22 cellular contexts compared by ENCODE assay signal in the genomic region with DNA sequence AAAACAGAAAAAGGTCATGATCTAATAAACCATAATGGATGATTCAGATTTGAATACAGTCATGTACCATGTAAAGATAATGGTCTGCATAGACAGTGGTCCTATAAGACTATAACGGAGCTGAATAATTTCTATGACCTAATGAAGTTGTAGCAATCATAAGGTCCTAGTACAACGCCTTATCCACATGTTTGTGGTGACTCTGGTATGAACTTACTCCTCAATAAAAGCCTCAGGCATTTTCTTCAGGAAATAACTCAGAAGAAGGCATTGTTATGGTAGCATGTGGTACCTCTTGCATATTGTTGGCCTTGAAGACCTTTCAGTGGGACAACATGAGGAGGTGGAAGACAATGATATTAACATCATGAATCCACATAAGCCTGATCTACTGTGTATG.
DNase-seq lines count a peak whose midpoint lies in the region; ATAC-seq, FAIRE-seq and TF ChIP-seq lines count a peak whose summit lies in the region.
"Had no signal": no experiment of that assay in that cellular context is flagged by ENCODE, and none has a peak within 500 bp of the region (broad histone marks: within the 10 kb centered on the region; RNA-seq: fewer than 3 reads in every experiment).

No MANE protein-coding gene starts in this region.

- no peak overlapping the region for H2BK15ac ChIP-seq in mesenchymal stem cell (ENCODE audit: low read depth, poor library complexity, severe bottlenecking)

- H3K4me3 Mint-ChIP-seq in WTC11: no peak overlapping the region
- H3K4me3 Mint-ChIP-seq in activated naive CD8-positive, alpha-beta T cell treated with anti-CD3 and anti-CD28 coated beads for 36 hours: no peak overlapping the region
- H3K4me3 Mint-ChIP-seq: CD8-positive, alpha-beta memory T cell; HFFc6 had no signal

- H3K36me3 ChIP-seq in adipocyte (ENCODE audit: control insufficient read depth, insufficient read depth, low read length, severe bottlenecking) (no peaks in the 10 kb centered on the region), mesenchymal stem cell (ENCODE audit: control insufficient read depth in 1 of 2, insufficient read depth in 2 of 2, low read depth in 1 of 2, low read length in 2 of 2) (no peaks in the 10 kb centered on the region)
- H3K36me3 ChIP-seq: BLaER1 treated with 17β-estradiol and CSF1 and Interleukin-3, amounts not matched to agents 10 nM and 100 nM had no signal

- H3K4me1 ChIP-seq in adipocyte (ENCODE audit: control insufficient read depth, insufficient read depth, low read length) (no peaks in the 10 kb centered on the region), mesenchymal stem cell (ENCODE audit: control insufficient read depth, insufficient read depth, low read depth, low read length) (no peaks in the 10 kb centered on the region)

- peaks cover 2% of the 10 kb centered on the region; the same call in 1 of the 2 replicates for H3K4me1 Mint-ChIP-seq in WTC11
- H3K4me1 Mint-ChIP-seq in activated naive CD8-positive, alpha-beta T cell treated with anti-CD3 and anti-CD28 coated beads for 36 hours: no peaks in the 10 kb centered on the region
- H3K4me1 Mint-ChIP-seq: CD8-positive, alpha-beta memory T cell had no signal

- DNase-seq in EL: peak; percentile 0
- DNase-seq in adipocyte (ENCODE audit: low read depth): peak; percentile 0
- peak; percentile 1 for DNase-seq in choroid plexus epithelial cell (ENCODE audit: low read depth)
- peak; percentile 14 for DNase-seq in mesenchymal stem cell
- DNase-seq in WTC11 (ENCODE audit: low spot score): no peak
- no peak for DNase-seq in GM12892 (ENCODE audit: insufficient read length)
- DNase-seq in activated naive CD8-positive, alpha-beta T cell treated with anti-CD3 and anti-CD28 coated beads for 36 hours: no peak
- DNase-seq: CD8-positive, alpha-beta memory T cell; DMS79; GF-D8; GOT3; HFFc6; IMR-90; Karpas-422; NCI-H1105; NCI-H1694; NCI-H2107; NCI-H226; NCI-H524 treated with DMSO at 0.1 percent for 48 hours had no signal

- TF ChIP-seq CTCF in choroid plexus epithelial cell (conservative IDR thresholded peaks at IDR 0.05; ENCODE audit: low read depth, low read length) (no peak), WTC11 (IDR thresholded peaks at IDR 0.05) (no peak)

- H3K9me3 ChIP-seq in adipocyte (ENCODE audit: control insufficient read depth, low read length) (no peaks in the 10 kb centered on the region), mesenchymal stem cell (ENCODE audit: control insufficient read depth, low read length) (no peaks in the 10 kb centered on the region)
- H3K9me3 ChIP-seq: BLaER1 treated with 17β-estradiol and CSF1 and Interleukin-3, amounts not matched to agents 10 nM and 100 nM had no signal

- FAIRE-seq in GM12892 (lab: Jason Lieb, UNC): no peak
- FAIRE-seq: D721Med, GM12891 had no signal

- H3K4me2 ChIP-seq in mesenchymal stem cell (ENCODE audit: low read length, poor library complexity, severe bottlenecking): no peak overlapping the region
- H3K4me2 ChIP-seq: BLaER1 treated with 17β-estradiol and CSF1 and Interleukin-3, amounts not matched to agents 10 nM and 100 nM had no signal

- no peak overlapping the region for H4K91ac ChIP-seq in mesenchymal stem cell (ENCODE audit: low read length)

- H3K27ac Mint-ChIP-seq in WTC11: no peak overlapping the region
- no peak overlapping the region for H3K27ac Mint-ChIP-seq in activated naive CD8-positive, alpha-beta T cell treated with anti-CD3 and anti-CD28 coated beads for 36 hours
- H3K27ac Mint-ChIP-seq: CD8-positive, alpha-beta memory T cell; HFFc6 had no signal

- no peak overlapping the region for H4K8ac ChIP-seq in mesenchymal stem cell (ENCODE audit: low read length)

- no peak for TF ChIP-seq POLR2A in GM12892 (IDR thresholded peaks at IDR 0.05; ENCODE audit: low read depth, low read length)

- POLR2A ChIA-PET in WTC11 (lab: Charles Lee): no interaction called here

- H3K27me3 ChIP-seq in adipocyte (replicated peaks; ENCODE audit: control insufficient read depth, insufficient read depth, low read length) (no peaks in the 10 kb centered on the region), mesenchymal stem cell (ENCODE audit: control insufficient read depth in 1 of 2, insufficient read depth in 1 of 2, low read length in 2 of 2) (no peaks in the 10 kb centered on the region)
- H3K27me3 ChIP-seq: BLaER1 treated with 17β-estradiol and CSF1 and Interleukin-3, amounts not matched to agents 10 nM and 100 nM had no signal

- H3K27me3 Mint-ChIP-seq in WTC11 (ENCODE audit: low read depth): no peaks in the 10 kb centered on the region
- no peaks in the 10 kb centered on the region for H3K27me3 Mint-ChIP-seq in activated naive CD8-positive, alpha-beta T cell treated with anti-CD3 and anti-CD28 coated beads for 36 hours

- no peaks in the 10 kb centered on the region for H3K79me1 ChIP-seq in mesenchymal stem cell (replicated peaks; ENCODE audit: low read length, poor library complexity, severe bottlenecking)

- H3K36me3 Mint-ChIP-seq in WTC11: peaks cover 4% of the 10 kb centered on the region; the same call in 1 of the 2 replicates
- no peaks in the 10 kb centered on the region for H3K36me3 Mint-ChIP-seq in activated naive CD8-positive, alpha-beta T cell treated with anti-CD3 and anti-CD28 coated beads for 36 hours
- H3K36me3 Mint-ChIP-seq: CD8-positive, alpha-beta memory T cell had no signal

- no peak overlapping the region for H2BK120ac ChIP-seq in mesenchymal stem cell (ENCODE audit: low read depth, low read length)

- peaks cover 21% of the 10 kb centered on the region for H3K9me3 Mint-ChIP-seq in WTC11
- H3K9me3 Mint-ChIP-seq in activated naive CD8-positive, alpha-beta T cell treated with anti-CD3 and anti-CD28 coated beads for 36 hours: no peaks in the 10 kb centered on the region

- H2AFZ ChIP-seq in mesenchymal stem cell (ENCODE audit: low read depth, low read length): no peak overlapping the region

- ATAC-seq in WTC11: no peak

- H3K27ac ChIP-seq in mesenchymal stem cell (ENCODE audit: low read length, poor library complexity, severe bottlenecking): no peak overlapping the region
- H3K27ac ChIP-seq: BLaER1 treated with 17β-estradiol and CSF1 and Interleukin-3, amounts not matched to agents 10 nM and 100 nM had no signal

- no peak overlapping the region for H2BK5ac ChIP-seq in mesenchymal stem cell (ENCODE audit: low read depth, low read length, poor library complexity, severe bottlenecking)

- no peak overlapping the region for H2BK12ac ChIP-seq in mesenchymal stem cell (ENCODE audit: low read length in 2 of 2)

- no peak overlapping the region for H2AK5ac ChIP-seq in mesenchymal stem cell (ENCODE audit: low read length, severe bottlenecking)

- no peak overlapping the region for H3K14ac ChIP-seq in mesenchymal stem cell (ENCODE audit: low read length in 2 of 2)

- WGBS in mesenchymal stem cell: 17% methylated on average over 1 of the region's 2 CpGs

- no peak overlapping the region for H3K23ac ChIP-seq in mesenchymal stem cell (ENCODE audit: low read length in 2 of 2)

- H3K4me3 ChIP-seq in adipocyte (ENCODE audit: low read length) (no peak overlapping the region), choroid plexus epithelial cell (ENCODE audit: low read depth, low read length) (no peak overlapping the region), mesenchymal stem cell (ENCODE audit: insufficient read depth in 1 of 2, low read depth in 1 of 2, low read length in 2 of 2) (no peak overlapping the region)
- H3K4me3 ChIP-seq: BLaER1 treated with 17β-estradiol and CSF1 and Interleukin-3, amounts not matched to agents 10 nM and 100 nM had no signal

- CTCF ChIA-PET in WTC11 (lab: Charles Lee): no interaction called here

- no peak overlapping the region for H3K4ac ChIP-seq in mesenchymal stem cell (ENCODE audit: low read depth in 1 of 2, low read length in 2 of 2)

- no peak overlapping the region for H3K18ac ChIP-seq in mesenchymal stem cell (ENCODE audit: low read depth in 1 of 2, low read length in 2 of 2)

- H3K9ac ChIP-seq in adipocyte (ENCODE audit: low read length) (no peak overlapping the region), mesenchymal stem cell (ENCODE audit: low read length) (no peak overlapping the region)
- H3K9ac ChIP-seq: BLaER1 treated with 17β-estradiol and CSF1 and Interleukin-3, amounts not matched to agents 10 nM and 100 nM had no signal

TF ChIP-seq in WTC11, 78 proteins besides CTCF, POLR2A, EP300 and RAD21 (continues in another document):
- TF ChIP-seq, protein P1, sequence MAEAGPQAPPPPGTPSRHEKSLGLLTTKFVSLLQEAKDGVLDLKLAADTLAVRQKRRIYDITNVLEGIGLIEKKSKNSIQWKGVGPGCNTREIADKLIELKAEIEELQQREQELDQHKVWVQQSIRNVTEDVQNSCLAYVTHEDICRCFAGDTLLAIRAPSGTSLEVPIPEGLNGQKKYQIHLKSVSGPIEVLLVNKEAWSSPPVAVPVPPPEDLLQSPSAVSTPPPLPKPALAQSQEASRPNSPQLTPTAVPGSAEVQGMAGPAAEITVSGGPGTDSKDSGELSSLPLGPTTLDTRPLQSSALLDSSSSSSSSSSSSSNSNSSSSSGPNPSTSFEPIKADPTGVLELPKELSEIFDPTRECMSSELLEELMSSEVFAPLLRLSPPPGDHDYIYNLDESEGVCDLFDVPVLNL (CRISPR knock-in tag; IDR thresholded peaks at IDR 0.05; ENCODE audit: borderline replicate concordance, low read depth): no peak
- TF ChIP-seq, protein P2, sequence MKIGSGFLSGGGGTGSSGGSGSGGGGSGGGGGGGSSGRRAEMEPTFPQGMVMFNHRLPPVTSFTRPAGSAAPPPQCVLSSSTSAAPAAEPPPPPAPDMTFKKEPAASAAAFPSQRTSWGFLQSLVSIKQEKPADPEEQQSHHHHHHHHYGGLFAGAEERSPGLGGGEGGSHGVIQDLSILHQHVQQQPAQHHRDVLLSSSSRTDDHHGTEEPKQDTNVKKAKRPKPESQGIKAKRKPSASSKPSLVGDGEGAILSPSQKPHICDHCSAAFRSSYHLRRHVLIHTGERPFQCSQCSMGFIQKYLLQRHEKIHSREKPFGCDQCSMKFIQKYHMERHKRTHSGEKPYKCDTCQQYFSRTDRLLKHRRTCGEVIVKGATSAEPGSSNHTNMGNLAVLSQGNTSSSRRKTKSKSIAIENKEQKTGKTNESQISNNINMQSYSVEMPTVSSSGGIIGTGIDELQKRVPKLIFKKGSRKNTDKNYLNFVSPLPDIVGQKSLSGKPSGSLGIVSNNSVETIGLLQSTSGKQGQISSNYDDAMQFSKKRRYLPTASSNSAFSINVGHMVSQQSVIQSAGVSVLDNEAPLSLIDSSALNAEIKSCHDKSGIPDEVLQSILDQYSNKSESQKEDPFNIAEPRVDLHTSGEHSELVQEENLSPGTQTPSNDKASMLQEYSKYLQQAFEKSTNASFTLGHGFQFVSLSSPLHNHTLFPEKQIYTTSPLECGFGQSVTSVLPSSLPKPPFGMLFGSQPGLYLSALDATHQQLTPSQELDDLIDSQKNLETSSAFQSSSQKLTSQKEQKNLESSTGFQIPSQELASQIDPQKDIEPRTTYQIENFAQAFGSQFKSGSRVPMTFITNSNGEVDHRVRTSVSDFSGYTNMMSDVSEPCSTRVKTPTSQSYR (CRISPR knock-in tag; IDR thresholded peaks at IDR 0.05): no peak
- TF ChIP-seq RORB (CRISPR knock-in tag; IDR thresholded peaks at IDR 0.05) (no peak), ZNF138 (CRISPR knock-in tag; conservative IDR thresholded peaks at IDR 0.05) (no peak), ZNF121 (CRISPR knock-in tag; IDR thresholded peaks at IDR 0.05) (no peak), GRHL2 (CRISPR knock-in tag; IDR thresholded peaks at IDR 0.05; ENCODE audit: insufficient replicate concordance, severe bottlenecking) (no peak), JUN (CRISPR knock-in tag; IDR thresholded peaks at IDR 0.05) (no peak)

Comparison
In these comparisons a context has a peak if more than half of its experiments do, and no peak if none do; other contexts are left out.
1. DNase-seq: peak in EL (single experiment), adipocyte (single experiment), choroid plexus epithelial cell (single experiment) and mesenchymal stem cell (single experiment); none in WTC11 (single experiment), GM12892 (single experiment) and activated naive CD8-positive, alpha-beta T cell treated with anti-CD3 and anti-CD28 coated beads for 36 hours (single experiment).